In genomic region chr14:99687284-99688209, GRCh38 we compare ENCODE assay signal across 8 cellular contexts. TPM values are rescaled to one million over a fixed set of nuclear protein-coding genes. Genes with fewer than 3 reads are reported as not detected.
DNase-seq lines count a peak whose midpoint lies in the region; ATAC-seq and TF ChIP-seq lines count a peak whose summit lies in the region.

No MANE protein-coding gene starts in this region.

- peak overlapping the region in 1 of 2 donors; percentile 27 for H3K4me3 Mint-ChIP-seq in CD14-positive monocyte

- in situ Hi-C loops in astrocyte of the cerebellum (cut with HindIII; ENCODE audit: low sequenced_read_pairs): loop anchor here (5.0 kb wide), 1 partner anchor 35 kb away; no protein-coding TSS in a partner anchor

- no peak overlapping the region for H3K4me2 ChIP-seq in KMS-11

- H3K4me3 ChIP-seq in KMS-11 (IDR thresholded peaks at IDR 0.05; ENCODE audit: insufficient read depth, low read depth, low read length) (no peak overlapping the region), astrocyte of the cerebellum (ENCODE audit: low read depth, low read length) (no peak overlapping the region)

- H3K27me3 Mint-ChIP-seq in CD14-positive monocyte (ENCODE audit: low read depth in 3 of 3): peaks cover 47 to 63% (median 48%) of the 10 kb centered on the region in 3 donors

- H3K27ac Mint-ChIP-seq in CD14-positive monocyte: peak overlapping the region in 1 of 7 donors; percentile 38

- intact Hi-C loops in CD14-positive monocyte (cut with micrococcal nuclease): loop anchor here in 1 of 2 donors (10.0 kb wide), 1 partner anchor 507 kb away; no protein-coding TSS in a partner anchor

- H3K4me1 ChIP-seq in KMS-11 (ENCODE audit: low read depth, poor library complexity, severe bottlenecking): peaks cover 1% of the 10 kb centered on the region

- H3K9ac ChIP-seq in KMS-11: no peak overlapping the region

- H2AFZ ChIP-seq in KMS-11 (ENCODE audit: low read depth): no peak overlapping the region

- H4K20me1 ChIP-seq in KMS-11 (ENCODE audit: insufficient read depth): no peaks in the 10 kb centered on the region

- H3K4me1 Mint-ChIP-seq in CD14-positive monocyte: peaks cover 18% of the 10 kb centered on the region

- no peaks in the 10 kb centered on the region for H3K27me3 ChIP-seq in KMS-11 (ENCODE audit: insufficient read depth, low read depth)

- ATAC-seq in HG03039 (IDR thresholded peaks at IDR 0.05; ENCODE audit: unreplicated experiment): no peak

- no peaks in the 10 kb centered on the region for H3K79me2 ChIP-seq in KMS-11 (ENCODE audit: insufficient read depth, low read depth)

- DNase-seq in CD14-positive monocyte (ENCODE audit: low spot score) (no peak), astrocyte of the cerebellum (ENCODE audit: low read depth) (no peak), mucosa of gallbladder (ENCODE audit: low spot score) (peak; percentile 8), foreskin melanocyte (no peak), NCI-H1092 (lab: John Stamatoyannopoulos, UW) (no peak), NOMO-1 (lab: John Stamatoyannopoulos, UW; ENCODE audit: unreplicated experiment in 2 of 2) (no peak)

- H3K36me3 ChIP-seq in KMS-11 (ENCODE audit: insufficient read depth): no peaks in the 10 kb centered on the region

- TF ChIP-seq CTCF in CD14-positive monocyte (IDR thresholded peaks at IDR 0.05): peak; percentile 81
- peak; percentile 94 for TF ChIP-seq CTCF in KMS-11 (conservative IDR thresholded peaks at IDR 0.05; ENCODE audit: low read depth, low read length)
- peak; percentile 62 for TF ChIP-seq CTCF in astrocyte of the cerebellum (IDR thresholded peaks at IDR 0.05; ENCODE audit: low read depth, low read length, missing control alignments)

- H3K36me3 Mint-ChIP-seq in CD14-positive monocyte: no peaks in the 10 kb centered on the region

- no peak overlapping the region for H3K27ac ChIP-seq in KMS-11

- peaks cover 0 to 16% (median 3%) of the 10 kb centered on the region in 7 donors for H3K9me3 Mint-ChIP-seq in CD14-positive monocyte

RNA-seq across cellular contexts. Expression of gene CYP46A1, which starts 3.4 kb away (rescaled TPM):
- not detected for polyA plus RNA-seq in CD14-positive monocyte
- total RNA-seq in mucosa of gallbladder: 1.8 TPM

RNA-seq across cellular contexts. Expression of gene HHIPL1, which starts 42.6 kb away (rescaled TPM):
- polyA plus RNA-seq in CD14-positive monocyte: not detected
- 5.3 TPM for total RNA-seq in mucosa of gallbladder
